28 cellular contexts compared by ENCODE assay signal in genomic region chr19:30162718-30163117, GRCh38.
DNase-seq lines count a peak whose midpoint lies in the region; FAIRE-seq and TF ChIP-seq lines count a peak whose summit lies in the region.
"Had no signal": no experiment of that assay in that cellular context is flagged by ENCODE, and none has a peak within 500 bp of the region (broad histone marks: within the 10 kb centered on the region; RNA-seq: fewer than 3 reads in every experiment).

No MANE protein-coding gene starts in this region.

- no peaks in the 10 kb centered on the region for H3K9me3 Mint-ChIP-seq in activated CD4-positive, alpha-beta T cell treated with anti-CD3 and anti-CD28 coated beads, Interleukin-2, amount 10 ng/mL, durations not matched to agents 7 days and 5 days

- no peak for DNase-seq in HTR-8/SVneo (ENCODE audit: insufficient read length, low spot score)
- DNase-seq in esophagus muscularis mucosa (ENCODE audit: extremely low spot score) = peak; percentile 79
- peak; percentile 8 to 28 for DNase-seq in vagina (ENCODE audit: extremely low spot score in 2 of 2)
- DNase-seq in NCI-H748 (lab: John Stamatoyannopoulos, UW; ENCODE audit: unreplicated experiment) = no peak
- DNase-seq in transverse colon = no peak
- DNase-seq in activated T-cell treated with anti-CD3 and anti-CD28 coated beads, Interleukin-2, amount 50 U/mL, for 48 hours = no peak
- no peak for DNase-seq in activated CD4-positive, alpha-beta T cell treated with anti-CD3 and anti-CD28 coated beads, Interleukin-2, amount 10 ng/mL, durations not matched to agents 7 days and 5 days
- DNase-seq: 8988T; ACHN; C1 segment of cervical spinal cord; CD4-positive, alpha-beta memory T cell; CD4-positive, CD25-positive, alpha-beta regulatory T cell; CD8-positive, alpha-beta memory T cell; COR-L47; DMS 273 treated with DMSO at 0.1 percent for 48 hours; DMS153; DMS53; DMS79; DND-41; EL; GDM1 had no signal

- H3K4me1 Mint-ChIP-seq in activated CD4-positive, alpha-beta T cell treated with anti-CD3 and anti-CD28 coated beads, Interleukin-2, amount 10 ng/mL, durations not matched to agents 7 days and 5 days = no peaks in the 10 kb centered on the region
- H3K4me1 Mint-ChIP-seq: CD14-positive monocyte; CD4-positive, alpha-beta memory T cell; CD4-positive, CD25-positive, alpha-beta regulatory T cell; CD8-positive, alpha-beta memory T cell had no signal

- CTCF ChIA-PET in HEK293 (lab: Yijun Ruan, JAX) = no interaction called here
- CTCF ChIA-PET in activated CD4-positive, alpha-beta T cell treated with anti-CD3 and anti-CD28 coated beads, Interleukin-2, amount 10 ng/mL, durations not matched to agents 7 days and 5 days (lab: Charles Lee) = no interaction called here

- peak; percentile 23 for FAIRE-seq in HTR-8/SVneo (lab: Jason Lieb, UNC)
- FAIRE-seq: A204.1, GM12878, GM19239 had no signal

- TF ChIP-seq POLR2A in esophagus muscularis mucosa (IDR thresholded peaks at IDR 0.05; ENCODE audit: low read depth) (no peak), vagina (IDR thresholded peaks at IDR 0.05) (no peak), transverse colon (IDR thresholded peaks at IDR 0.05) (no peak)

- no peak for TF ChIP-seq EP300 in esophagus muscularis mucosa (IDR thresholded peaks at IDR 0.05)
- TF ChIP-seq EP300 in transverse colon (IDR thresholded peaks at IDR 0.05; ENCODE audit: low read depth) = no peak

- H3K4me3 Mint-ChIP-seq in activated CD4-positive, alpha-beta T cell treated with anti-CD3 and anti-CD28 coated beads, Interleukin-2, amount 10 ng/mL, durations not matched to agents 7 days and 5 days = no peak overlapping the region
- H3K4me3 Mint-ChIP-seq: CD14-positive monocyte; CD4-positive, alpha-beta memory T cell; CD4-positive, CD25-positive, alpha-beta regulatory T cell; CD8-positive, alpha-beta memory T cell had no signal

- intact Hi-C loops in esophagus muscularis mucosa (cut with DNase I) = no loop called here
- intact Hi-C loops in vagina (cut with DNase I) = no loop called here
- intact Hi-C loops in transverse colon (cut with DNase I; ENCODE audit: low total_unique reads) = no loop called here

- POLR2A ChIA-PET in HEK293 (lab: Yijun Ruan, JAX) = no interaction called here
- POLR2A ChIA-PET in activated CD4-positive, alpha-beta T cell treated with anti-CD3 and anti-CD28 coated beads, Interleukin-2, amount 10 ng/mL, durations not matched to agents 7 days and 5 days (lab: Charles Lee) = no interaction called here

- H3K36me3 ChIP-seq in HEK293 (ENCODE audit: control insufficient read depth in 2 of 2, insufficient read depth in 1 of 2, low read length in 2 of 2) (no peaks in the 10 kb centered on the region), esophagus muscularis mucosa (no peaks in the 10 kb centered on the region), vagina (no peaks in the 10 kb centered on the region), transverse colon (no peaks in the 10 kb centered on the region)
- H3K36me3 ChIP-seq: BE2C, BLaER1 had no signal

- no peak for TF ChIP-seq CTCF in HEK293 (tag by site-specific recombination; IDR thresholded peaks at IDR 0.05)
- no peak for TF ChIP-seq CTCF in esophagus muscularis mucosa (IDR thresholded peaks at IDR 0.05)
- no peak for TF ChIP-seq CTCF in vagina (IDR thresholded peaks at IDR 0.05)
- no peak for TF ChIP-seq CTCF in transverse colon (IDR thresholded peaks at IDR 0.05)

- H3K4me1 ChIP-seq in HEK293 (ENCODE audit: control insufficient read depth, insufficient read depth, low read length) = no peaks in the 10 kb centered on the region
- H3K4me1 ChIP-seq in esophagus muscularis mucosa = no peaks in the 10 kb centered on the region
- no peaks in the 10 kb centered on the region for H3K4me1 ChIP-seq in vagina
- no peaks in the 10 kb centered on the region for H3K4me1 ChIP-seq in transverse colon

- H3K4me3 ChIP-seq in HEK293 (ENCODE audit: low read depth, low read length) (no peak overlapping the region), esophagus muscularis mucosa (no peak overlapping the region), vagina (no peak overlapping the region), transverse colon (no peak overlapping the region)
- H3K4me3 ChIP-seq: BLaER1, GM12878 had no signal

- 88% methylated on average over 5 of the region's 5 CpGs for WGBS in esophagus muscularis mucosa
- WGBS in transverse colon (ENCODE audit: low coverage in 1 of 2), 2 donors = 81 to 92% methylated on average over 5 of the region's 5 CpGs

- H3K36me3 Mint-ChIP-seq in activated CD4-positive, alpha-beta T cell treated with anti-CD3 and anti-CD28 coated beads, Interleukin-2, amount 10 ng/mL, durations not matched to agents 7 days and 5 days (ENCODE audit: low read depth) = no peaks in the 10 kb centered on the region
- H3K36me3 Mint-ChIP-seq: CD14-positive monocyte; CD4-positive, alpha-beta memory T cell; CD4-positive, CD25-positive, alpha-beta regulatory T cell; CD8-positive, alpha-beta memory T cell had no signal

- H3K9me3 ChIP-seq in HEK293 (ENCODE audit: control insufficient read depth, insufficient read depth, low read depth, low read length) (no peaks in the 10 kb centered on the region), esophagus muscularis mucosa (peaks cover 0 to 4% (median 0%) of the 10 kb centered on the region in 4 donors), vagina (no peaks in the 10 kb centered on the region), transverse colon (no peaks in the 10 kb centered on the region)
- H3K9me3 ChIP-seq: BE2C, BLaER1 had no signal

- no peaks in the 10 kb centered on the region for H3K27me3 Mint-ChIP-seq in activated CD4-positive, alpha-beta T cell treated with anti-CD3 and anti-CD28 coated beads, Interleukin-2, amount 10 ng/mL, durations not matched to agents 7 days and 5 days
- H3K27me3 Mint-ChIP-seq: CD4-positive, CD25-positive, alpha-beta regulatory T cell had no signal

- H3K27ac Mint-ChIP-seq in activated CD4-positive, alpha-beta T cell treated with anti-CD3 and anti-CD28 coated beads, Interleukin-2, amount 10 ng/mL, durations not matched to agents 7 days and 5 days = no peak overlapping the region
- H3K27ac Mint-ChIP-seq: CD14-positive monocyte; CD4-positive, alpha-beta memory T cell; CD4-positive, CD25-positive, alpha-beta regulatory T cell; CD8-positive, alpha-beta memory T cell had no signal

- H3K27me3 ChIP-seq in esophagus muscularis mucosa (peaks cover 0 to 12% (median 0%) of the 10 kb centered on the region in 4 donors), vagina (no peaks in the 10 kb centered on the region), transverse colon (no peaks in the 10 kb centered on the region)
- H3K27me3 ChIP-seq: BE2C, BLaER1 had no signal

- in situ Hi-C loops in transverse colon (cut with MboI; ENCODE audit: low pct_ligation_motif_present in 1 of 4, low pct_unique_long_range_greater_than_20kb in 1 of 4, low sequenced_read_pairs in 3 of 4) = no loop called here

- H3K27ac ChIP-seq in HEK293 (ENCODE audit: extremely low read depth, low read depth, low read length) (no peak overlapping the region), esophagus muscularis mucosa (replicated peaks in 1 of 4) (no peak overlapping the region), vagina (no peak overlapping the region), transverse colon (no peak overlapping the region)
- H3K27ac ChIP-seq: BLaER1 had no signal

TF ChIP-seq in HEK293, 187 proteins besides CTCF, POLR2A, EP300 and RAD21 (continues in another document):
- TF ChIP-seq ZNF366 (tag by site-specific recombination; conservative IDR thresholded peaks at IDR 0.05) (peak; percentile 100), ZNF23 (tag by site-specific recombination; IDR thresholded peaks at IDR 0.05; ENCODE audit: borderline replicate concordance) (no peak), ZNF311 (tag by site-specific recombination; IDR thresholded peaks at IDR 0.05; ENCODE audit: borderline replicate concordance) (peak; percentile 79; the same call in 1 of the 2 replicates), SALL2 (tag by site-specific recombination; IDR thresholded peaks at IDR 0.05; ENCODE audit: borderline replicate concordance) (0 out of 2 replicates have a peak, but pooled peaks have one; percentile 42), ZNF626 (tag by site-specific recombination; IDR thresholded peaks at IDR 0.05) (no peak), ZNF2 (tag by site-specific recombination; IDR thresholded peaks at IDR 0.05) (no peak), ZNF248 (tag by site-specific recombination; IDR thresholded peaks at IDR 0.05) (peak; percentile 53; the same call in 1 of the 2 replicates), ZBTB21 (tag by site-specific recombination; IDR thresholded peaks at IDR 0.05) (no peak), ZNF350 (tag by site-specific recombination; IDR thresholded peaks at IDR 0.05) (no peak), HOXC10 (CRISPR knock-in tag; IDR thresholded peaks at IDR 0.05) (no peak), GLI4 (tag by site-specific recombination; IDR thresholded peaks at IDR 0.05) (no peak), YY1 (tag by site-specific recombination; IDR thresholded peaks at IDR 0.05) (no peak), ZNF473 (tag by site-specific recombination; IDR thresholded peaks at IDR 0.05) (peak; percentile 89), ZNF776 (tag by site-specific recombination; IDR thresholded peaks at IDR 0.05; ENCODE audit: borderline replicate concordance) (peak; percentile 84; the same call in 1 of the 2 replicates)
- TF ChIP-seq, protein P1, sequence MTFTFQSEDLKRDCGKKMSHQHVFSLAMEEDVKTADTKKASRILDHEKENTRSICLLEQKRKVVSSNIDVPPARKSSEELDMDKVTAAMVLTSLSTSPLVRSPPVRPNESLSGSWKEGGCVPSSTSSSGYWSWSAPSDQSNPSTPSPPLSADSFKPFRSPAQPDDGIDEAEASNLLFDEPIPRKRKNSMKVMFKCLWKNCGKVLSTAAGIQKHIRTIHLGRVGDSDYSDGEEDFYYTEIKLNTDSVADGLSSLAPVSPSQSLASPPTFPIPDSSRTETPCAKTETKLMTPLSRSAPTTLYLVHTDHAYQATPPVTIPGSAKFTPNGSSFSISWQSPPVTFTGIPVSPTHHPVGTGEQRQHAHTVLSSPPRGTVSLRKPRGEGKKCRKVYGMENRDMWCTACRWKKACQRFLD (tag by site-specific recombination; IDR thresholded peaks at IDR 0.05) = peak; percentile 47; the same call in 1 of the 2 replicates
- TF ChIP-seq, protein P2, sequence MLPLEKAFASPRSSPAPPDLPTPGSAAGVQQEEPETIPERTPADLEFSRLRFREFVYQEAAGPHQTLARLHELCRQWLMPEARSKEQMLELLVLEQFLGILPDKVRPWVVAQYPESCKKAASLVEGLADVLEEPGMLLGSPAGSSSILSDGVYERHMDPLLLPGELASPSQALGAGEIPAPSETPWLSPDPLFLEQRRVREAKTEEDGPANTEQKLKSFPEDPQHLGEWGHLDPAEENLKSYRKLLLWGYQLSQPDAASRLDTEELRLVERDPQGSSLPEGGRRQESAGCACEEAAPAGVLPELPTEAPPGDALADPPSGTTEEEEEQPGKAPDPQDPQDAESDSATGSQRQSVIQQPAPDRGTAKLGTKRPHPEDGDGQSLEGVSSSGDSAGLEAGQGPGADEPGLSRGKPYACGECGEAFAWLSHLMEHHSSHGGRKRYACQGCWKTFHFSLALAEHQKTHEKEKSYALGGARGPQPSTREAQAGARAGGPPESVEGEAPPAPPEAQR (tag by site-specific recombination; IDR thresholded peaks at IDR 0.05) = 0 out of 2 replicates have a peak, but pooled peaks have one; percentile 35

Comparison
In these comparisons a context has a peak if more than half of its experiments do, and no peak if none do; other contexts are left out.
1. DNase-seq: peak in esophagus muscularis mucosa (single experiment) and vagina (2 of 2); none in HTR-8/SVneo (single experiment), NCI-H748 (single experiment), transverse colon (single experiment), activated T-cell treated with anti-CD3 and anti-CD28 coated beads, Interleukin-2, amount 50 U/mL, for 48 hours (0 of 2) and activated CD4-positive, alpha-beta T cell treated with anti-CD3 and anti-CD28 coated beads, Interleukin-2, amount 10 ng/mL, durations not matched to agents 7 days and 5 days (single experiment).